Comparison of ENCODE assay signal across 13 cellular contexts in genomic region chr6:21754891-21755290, GRCh38.
DNase-seq lines count a peak whose midpoint lies in the region; ATAC-seq and TF ChIP-seq lines count a peak whose summit lies in the region.
"Had no signal": no experiment of that assay in that cellular context is flagged by ENCODE, and none has a peak within 500 bp of the region (broad histone marks: within the 10 kb centered on the region; RNA-seq: fewer than 3 reads in every experiment).

No MANE protein-coding gene starts in this region.

- H3K79me2 ChIP-seq in HCT116 (ENCODE audit: insufficient read depth, low read length): no peaks in the 10 kb centered on the region

- H3K27ac ChIP-seq in HCT116 (ENCODE audit: low read depth, low read length): no peak overlapping the region
- H3K27ac ChIP-seq in RWPE2 (ENCODE audit: poor library complexity, severe bottlenecking): peak overlapping the region; percentile 78
- H3K27ac ChIP-seq in gastroesophageal sphincter: peak overlapping the region in 2 of 4 donors; percentile 35 to 73
- no peak overlapping the region for H3K27ac ChIP-seq in upper lobe of right lung
- no peak overlapping the region for H3K27ac ChIP-seq in uterus
- H3K27ac ChIP-seq: body of pancreas, WERI-Rb-1 had no signal

- POLR2A ChIA-PET in HCT116 (lab: Charles Lee): no interaction called here

- TF ChIP-seq POLR2A in HCT116 (IDR thresholded peaks at IDR 0.05; ENCODE audit: borderline replicate concordance, extremely low read depth, insufficient read depth, insufficient read length) (no peak), gastroesophageal sphincter (IDR thresholded peaks at IDR 0.05) (no peak), uterus (IDR thresholded peaks at IDR 0.05) (no peak)

- peak overlapping the region; percentile 98 for H2AFZ ChIP-seq in HCT116 (ENCODE audit: low read depth, low read length, poor library complexity, severe bottlenecking)

- 70 to 80% methylated on average over 4 to 5 of the region's 5 CpGs for WGBS in gastroesophageal sphincter (ENCODE audit: low coverage in 1 of 2), 2 donors

- no peak for TF ChIP-seq EP300 in gastroesophageal sphincter (IDR thresholded peaks at IDR 0.05)

- no peaks in the 10 kb centered on the region for H3K9me2 ChIP-seq in HCT116 (ENCODE audit: insufficient read depth)

- H3K4me1 ChIP-seq in HCT116 (ENCODE audit: control insufficient read depth in 1 of 2, insufficient read depth in 2 of 2, low read length in 2 of 2) (peaks cover 33 to 43% of the 10 kb centered on the region in 2 experiments), RWPE2 (ENCODE audit: insufficient read depth, poor library complexity, severe bottlenecking) (peaks cover 40% of the 10 kb centered on the region), gastroesophageal sphincter (peaks cover 4 to 54% (median 5%) of the 10 kb centered on the region in 3 donors), upper lobe of right lung (peaks cover 14% of the 10 kb centered on the region), uterus (no peaks in the 10 kb centered on the region)
- H3K4me1 ChIP-seq: body of pancreas had no signal

- H3K27me3 ChIP-seq in HCT116 (ENCODE audit: insufficient read depth, low read length) (no peaks in the 10 kb centered on the region), RWPE2 (ENCODE audit: insufficient read depth, poor library complexity, severe bottlenecking) (no peaks in the 10 kb centered on the region), gastroesophageal sphincter (no peaks in the 10 kb centered on the region), upper lobe of right lung (no peaks in the 10 kb centered on the region), uterus (no peaks in the 10 kb centered on the region)
- H3K27me3 ChIP-seq: body of pancreas had no signal

- peak; percentile 89 for ATAC-seq in HCT116
- ATAC-seq in RWPE2 (ENCODE audit: low read depth): peak; percentile 99
- peak; percentile 53 for ATAC-seq in gastroesophageal sphincter
- peak; percentile 28 for ATAC-seq in upper lobe of right lung
- ATAC-seq: activated T-cell treated with anti-CD3 and anti-CD28 coated beads, Interleukin-2, amount 50 U/mL, for 72 hours; body of pancreas; natural killer cell treated with Interleukin-12 subunit alpha and Interleukin-12 subunit beta and Interleukin-15 and Interleukin-18, amount 100 ng/mL, for 72 hours had no signal

- peak; percentile 69 for DNase-seq in HCT116 (ENCODE audit: low read depth, low spot score)
- DNase-seq in RWPE2 (ENCODE audit: low spot score): peak; percentile 64
- DNase-seq in upper lobe of right lung: no peak
- DNase-seq in uterus: no peak
- no peak for DNase-seq in NCI-H526 treated with DMSO at 0.1 percent for 48 hours (lab: John Stamatoyannopoulos, UW)
- DNase-seq in cardiac septum (ENCODE audit: low spot score): no peak
- DNase-seq: activated T-cell treated with anti-CD3 and anti-CD28 coated beads, Interleukin-2, amount 50 U/mL, for 72 hours; body of pancreas; DMS153; KBM-7; WERI-Rb-1 had no signal

- TF ChIP-seq CTCF in HCT116 (IDR thresholded peaks at IDR 0.05 in 2 of 3, conservative IDR thresholded peaks at IDR 0.05 in 1 of 3; ENCODE audit: borderline replicate concordance in 1 of 3, insufficient read depth in 1 of 3, low read depth in 2 of 3, low read length in 2 of 3) (no peak), RWPE2 (IDR thresholded peaks at IDR 0.05; ENCODE audit: poor library complexity, severe bottlenecking) (no peak), gastroesophageal sphincter (IDR thresholded peaks at IDR 0.05) (no peak), upper lobe of right lung (IDR thresholded peaks at IDR 0.05) (no peak), uterus (IDR thresholded peaks at IDR 0.05) (no peak)

- CTCF ChIA-PET in HCT116 (lab: Charles Lee): no interaction called here

- no peak overlapping the region for H3K9ac ChIP-seq in HCT116 (ENCODE audit: low read length)

- H3K36me3 ChIP-seq in HCT116 (ENCODE audit: control insufficient read depth in 1 of 2, insufficient read depth in 2 of 2, low read length in 2 of 2): no peaks in the 10 kb centered on the region
- H3K36me3 ChIP-seq in RWPE2 (ENCODE audit: low read depth): no peaks in the 10 kb centered on the region
- H3K36me3 ChIP-seq in gastroesophageal sphincter: no peaks in the 10 kb centered on the region
- H3K36me3 ChIP-seq in upper lobe of right lung: no peaks in the 10 kb centered on the region
- H3K36me3 ChIP-seq in uterus: no peaks in the 10 kb centered on the region
- H3K36me3 ChIP-seq: WERI-Rb-1 had no signal

- intact Hi-C loops in HCT116 (cut with micrococcal nuclease): no loop called here
- intact Hi-C loops in upper lobe of right lung (cut with DNase I): no loop called here
- intact Hi-C loops in uterus (cut with DNase I; ENCODE audit: low total_unique reads): no loop called here
- intact Hi-C loops in cardiac septum (cut with DNase I): no loop called here

- no peaks in the 10 kb centered on the region for H4K20me1 ChIP-seq in HCT116 (ENCODE audit: insufficient read depth)

- TF ChIP-seq RAD21 in HCT116 (IDR thresholded peaks at IDR 0.05; ENCODE audit: low read depth): no peak; the same call in 1 of the 2 replicates

- H3K9me3 ChIP-seq in HCT116 (ENCODE audit: control insufficient read depth in 1 of 2, insufficient read depth in 1 of 2, low read depth in 1 of 2, low read length in 2 of 2) (no peaks in the 10 kb centered on the region), RWPE2 (ENCODE audit: severe bottlenecking) (no peaks in the 10 kb centered on the region), gastroesophageal sphincter (no peaks in the 10 kb centered on the region), upper lobe of right lung (no peaks in the 10 kb centered on the region), uterus (no peaks in the 10 kb centered on the region)
- H3K9me3 ChIP-seq: body of pancreas had no signal

- BruUV-seq in HCT116 (replicated peaks; lab: Mats Ljungman, UMichigan): no TSS peak

- peak overlapping the region; percentile 63 for H3K4me2 ChIP-seq in HCT116 (ENCODE audit: low read length)

- RAD21 ChIA-PET in HCT116 (lab: Charles Lee; ENCODE audit: low non-redundant PET in 1 of 2, low total read pairs in 2 of 2, uncharacterized antibody in 2 of 2, unreplicated experiment in 2 of 2): interaction anchor here in 1 of 2 experiments (0.7 kb wide), 1 partner anchor 11 kb away, joined by 3 read pairs; no protein-coding TSS in a partner anchor

- peak overlapping the region in 1 of 2 experiments; percentile 9; a peak in 1 of 4 replicates for H3K4me3 ChIP-seq in HCT116 (replicated peaks in 1 of 2; ENCODE audit: low read depth in 1 of 2, low read length in 2 of 2)
- H3K4me3 ChIP-seq in RWPE2 (ENCODE audit: severe bottlenecking): no peak overlapping the region
- H3K4me3 ChIP-seq in gastroesophageal sphincter: no peak overlapping the region
- H3K4me3 ChIP-seq in upper lobe of right lung: no peak overlapping the region
- no peak overlapping the region for H3K4me3 ChIP-seq in uterus
- H3K4me3 ChIP-seq: body of pancreas had no signal

TF ChIP-seq in HCT116, 20 proteins besides CTCF, POLR2A, EP300 and RAD21 (continues in another document):
- no peak for TF ChIP-seq EZH2phosphoT487 (IDR thresholded peaks at IDR 0.05; ENCODE audit: borderline replicate concordance)
- TF ChIP-seq FOSL1 (IDR thresholded peaks at IDR 0.05; ENCODE audit: low read depth): peak; percentile 90
- no peak for TF ChIP-seq ATF3 (IDR thresholded peaks at IDR 0.05)
- no peak for TF ChIP-seq ELF1 (IDR thresholded peaks at IDR 0.05; ENCODE audit: borderline replicate concordance, low read depth)
- TF ChIP-seq ZBTB33 (IDR thresholded peaks at IDR 0.05; ENCODE audit: extremely low read depth, insufficient replicate concordance, low read length): no peak
- TF ChIP-seq JUND (IDR thresholded peaks at IDR 0.05): peak; percentile 86
- no peak for TF ChIP-seq YY1 (IDR thresholded peaks at IDR 0.05; ENCODE audit: extremely low read depth, insufficient replicate concordance, low read depth, low read length)
- no peak for TF ChIP-seq SRF (IDR thresholded peaks at IDR 0.05; ENCODE audit: low read depth)
- TF ChIP-seq SIN3A (IDR thresholded peaks at IDR 0.05; ENCODE audit: low read depth): no peak
- no peak for TF ChIP-seq ZFX (IDR thresholded peaks at IDR 0.05)

Comparison
In these comparisons a context has a peak if more than half of its experiments do, and no peak if none do; other contexts are left out.
1. ATAC-seq: peak in every context shown above with its lines; median percentile 99 in RWPE2; 89 in HCT116; 53 in gastroesophageal sphincter; 28 in upper lobe of right lung.
2. DNase-seq: peak in HCT116 (single experiment) and RWPE2 (single experiment); none in upper lobe of right lung (single experiment), uterus (0 of 2), NCI-H526 treated with DMSO at 0.1 percent for 48 hours (single experiment) and cardiac septum (single experiment).